Comparison of ENCODE assay signal across 9 cellular contexts in the genomic region with DNA sequence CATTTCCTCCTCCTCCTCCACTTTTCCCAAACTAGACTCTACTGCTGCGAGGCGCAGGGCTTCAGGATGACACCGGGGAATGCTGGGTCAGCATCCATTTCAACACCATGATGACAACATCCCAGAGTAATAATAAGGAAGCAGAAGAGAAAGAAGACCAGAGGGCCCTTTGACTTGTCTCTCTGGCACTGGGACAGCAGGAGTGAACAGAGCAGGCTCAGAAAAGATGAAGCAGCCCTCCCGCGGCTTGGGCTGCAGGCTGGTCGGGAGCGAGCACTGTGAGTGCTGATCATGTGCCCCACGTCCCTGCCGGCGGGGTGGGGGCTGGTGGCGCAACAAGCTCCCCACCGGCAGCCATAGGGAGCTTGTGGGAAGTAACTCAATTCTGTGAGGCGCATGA. TPM values are rescaled to one million over a fixed set of nuclear protein-coding genes. Genes with fewer than 3 reads are reported as not detected.
A peak's percentile ranks its signal among the peaks of the same experiment; 100 is the strongest.
DNase-seq lines count a peak whose midpoint lies in the region; ATAC-seq and TF ChIP-seq lines count a peak whose summit lies in the region.
"Had no signal": no experiment of that assay in that cellular context is flagged by ENCODE, and none has a peak within 500 bp of the region (broad histone marks: within the 10 kb centered on the region; RNA-seq: fewer than 3 reads in every experiment).

No MANE protein-coding gene starts in this region.

- H3K27me3 ChIP-seq in suprapubic skin, result no peaks in the 10 kb centered on the region
- H3K27me3 ChIP-seq: SJSA1 had no signal

- TF ChIP-seq CTCF in lower leg skin (IDR thresholded peaks at IDR 0.05) (no peak), suprapubic skin (IDR thresholded peaks at IDR 0.05) (no peak)

- no peaks in the 10 kb centered on the region for H3K9me3 ChIP-seq in suprapubic skin
- H3K9me3 ChIP-seq: SJSA1 had no signal

- 49 to 66% methylated on average over 13 of the region's 13 CpGs for WGBS in lower leg skin, 2 donors
- 37% methylated on average over 13 of the region's 13 CpGs for WGBS in suprapubic skin

- H3K27ac ChIP-seq in cingulate gyrus (ENCODE audit: low read depth, low read length) (peak overlapping the region; percentile 89), suprapubic skin (peak overlapping the region; percentile 16)
- H3K27ac ChIP-seq: SJSA1 had no signal

- ATAC-seq in GM21367 (IDR thresholded peaks at IDR 0.05; ENCODE audit: unreplicated experiment) (no peak), SK-N-SH treated with all-trans-retinoic acid at 6 μM for 48 hours (no peak), GM21786 (IDR thresholded peaks at IDR 0.05; ENCODE audit: unreplicated experiment) (no peak)

- peaks cover 39% of the 10 kb centered on the region for H3K4me1 ChIP-seq in suprapubic skin

- intact Hi-C loops in lower leg skin (cut with DNase I; ENCODE audit: low total_unique reads), result no loop called here

- DNase-seq in SK-MEL-5 (ENCODE audit: low read depth, low spot score) (peak; percentile 49), lower leg skin (ENCODE audit: low spot score in 2 of 2) (peak; percentile 65 to 90), suprapubic skin (ENCODE audit: low spot score in 2 of 2) (peak in 1 of 2 donors; percentile 84)
- DNase-seq: stimulated activated CD4-positive, alpha-beta T cell treated with anti-CD3 and anti-CD28 coated beads, Interleukin-2, amount 100 ng/mL, for 48 hours had no signal

- H3K36me3 ChIP-seq in suprapubic skin, result peaks cover 10% of the 10 kb centered on the region

- H3K4me3 ChIP-seq in lower leg skin (ENCODE audit: low read depth, poor library complexity, severe bottlenecking), result no peak overlapping the region
- H3K4me3 ChIP-seq in suprapubic skin, result no peak overlapping the region
- H3K4me3 ChIP-seq: SJSA1 had no signal

- TF ChIP-seq EP300 in suprapubic skin (IDR thresholded peaks at IDR 0.05), result no peak

- in situ Hi-C loops in SK-MEL-5 (cut with HindIII; ENCODE audit: low pct_unique_long_range_greater_than_20kb, low sequenced_read_pairs), result no loop called here

- TF ChIP-seq POLR2A in lower leg skin (IDR thresholded peaks at IDR 0.05) (no peak), suprapubic skin (IDR thresholded peaks at IDR 0.05) (no peak)

TF ChIP-seq in SK-N-SH treated with all-trans-retinoic acid at 6 μM for 48 hours, 23 proteins besides CTCF, POLR2A, EP300 and RAD21:
- TF ChIP-seq, protein P1, sequence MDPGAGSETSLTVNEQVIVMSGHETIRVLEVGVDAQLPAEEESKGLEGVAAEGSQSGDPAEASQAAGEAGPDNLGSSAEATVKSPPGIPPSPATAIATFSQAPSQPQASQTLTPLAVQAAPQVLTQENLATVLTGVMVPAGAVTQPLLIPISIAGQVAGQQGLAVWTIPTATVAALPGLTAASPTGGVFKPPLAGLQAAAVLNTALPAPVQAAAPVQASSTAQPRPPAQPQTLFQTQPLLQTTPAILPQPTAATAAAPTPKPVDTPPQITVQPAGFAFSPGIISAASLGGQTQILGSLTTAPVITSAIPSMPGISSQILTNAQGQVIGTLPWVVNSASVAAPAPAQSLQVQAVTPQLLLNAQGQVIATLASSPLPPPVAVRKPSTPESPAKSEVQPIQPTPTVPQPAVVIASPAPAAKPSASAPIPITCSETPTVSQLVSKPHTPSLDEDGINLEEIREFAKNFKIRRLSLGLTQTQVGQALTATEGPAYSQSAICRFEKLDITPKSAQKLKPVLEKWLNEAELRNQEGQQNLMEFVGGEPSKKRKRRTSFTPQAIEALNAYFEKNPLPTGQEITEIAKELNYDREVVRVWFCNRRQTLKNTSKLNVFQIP (CRISPR knock-in tag; IDR thresholded peaks at IDR 0.05; ENCODE audit: borderline replicate concordance, low read depth), result no peak
- no peak for TF ChIP-seq ZNF565 (CRISPR knock-in tag; conservative IDR thresholded peaks at IDR 0.05; ENCODE audit: low read depth)
- no peak for TF ChIP-seq BACH2 (CRISPR knock-in tag; IDR thresholded peaks at IDR 0.05; ENCODE audit: borderline replicate concordance)
- no peak for TF ChIP-seq ZNF70 (CRISPR knock-in tag; IDR thresholded peaks at IDR 0.05)
- TF ChIP-seq, protein P2, sequence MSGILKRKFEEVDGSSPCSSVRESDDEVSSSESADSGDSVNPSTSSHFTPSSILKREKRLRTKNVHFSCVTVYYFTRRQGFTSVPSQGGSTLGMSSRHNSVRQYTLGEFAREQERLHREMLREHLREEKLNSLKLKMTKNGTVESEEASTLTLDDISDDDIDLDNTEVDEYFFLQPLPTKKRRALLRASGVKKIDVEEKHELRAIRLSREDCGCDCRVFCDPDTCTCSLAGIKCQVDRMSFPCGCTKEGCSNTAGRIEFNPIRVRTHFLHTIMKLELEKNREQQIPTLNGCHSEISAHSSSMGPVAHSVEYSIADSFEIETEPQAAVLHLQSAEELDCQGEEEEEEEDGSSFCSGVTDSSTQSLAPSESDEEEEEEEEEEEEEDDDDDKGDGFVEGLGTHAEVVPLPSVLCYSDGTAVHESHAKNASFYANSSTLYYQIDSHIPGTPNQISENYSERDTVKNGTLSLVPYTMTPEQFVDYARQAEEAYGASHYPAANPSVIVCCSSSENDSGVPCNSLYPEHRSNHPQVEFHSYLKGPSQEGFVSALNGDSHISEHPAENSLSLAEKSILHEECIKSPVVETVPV (CRISPR knock-in tag; IDR thresholded peaks at IDR 0.05), result no peak

RNA-seq across cellular contexts. Expression of a gene that starts 30.5 kb away (rescaled TPM):
- total RNA-seq in SK-MEL-5 (2014; rRNA removed; shearing (Covaris generic)), result 26.7 and 35.7 TPM in 2 replicates
- 53.3 and 55.2 TPM in 2 replicates for polyA plus RNA-seq in SK-MEL-5 (2015; cell fraction: cytosol; rRNA removed)
- polyA plus RNA-seq in SK-MEL-5 (2015; cell fraction: nucleus; rRNA removed), result 25.3 and 31.6 TPM in 2 replicates
- total RNA-seq in lower leg skin, result 100 to 1,000 TPM in 1 of 4 donors, 10 to 100 TPM in 3; 57.2 to 116 (median 72.0) TPM
- 10 to 100 TPM; 55.6 to 85.0 (median 78.0) TPM for total RNA-seq in suprapubic skin

RNA-seq across cellular contexts. Expression of a gene that starts 33.4 kb away (rescaled TPM):
- total RNA-seq in SK-MEL-5 (2014; rRNA removed; shearing (Covaris generic)), result 3.4 and 3.7 TPM in 2 replicates
- 2.9 and 3.7 TPM in 2 replicates for polyA plus RNA-seq in SK-MEL-5 (2015; cell fraction: cytosol; rRNA removed)
- polyA plus RNA-seq in SK-MEL-5 (2015; cell fraction: nucleus; rRNA removed), result 20.9 and 28.3 TPM in 2 replicates
- total RNA-seq in lower leg skin (10 to 100 TPM in 3 of 4 donors, 1 to 10 TPM in 1; 3.5 to 14.5 (median 11.5) TPM), suprapubic skin (10 to 100 TPM in 2 of 4 donors, 1 to 10 TPM in 2; 7.2 to 36.5 (median 10.0) TPM)

RNA-seq across cellular contexts. Expression of a gene that starts 42.8 kb away (rescaled TPM):
- 6.0 and 6.6 TPM in 2 replicates for total RNA-seq in SK-MEL-5 (2014; rRNA removed; shearing (Covaris generic))
- polyA plus RNA-seq in SK-MEL-5 (2015; cell fraction: cytosol; rRNA removed), result 6.7 and 8.9 TPM in 2 replicates
- polyA plus RNA-seq in SK-MEL-5 (2015; cell fraction: nucleus; rRNA removed), result 14.0 and 20.4 TPM in 2 replicates
- total RNA-seq in lower leg skin (10 to 100 TPM; 10.2 to 15.2 (median 10.8) TPM), suprapubic skin (10 to 100 TPM in 2 of 4 donors, 1 to 10 TPM in 2; 7.4 to 15.4 (median 12.0) TPM)

RNA-seq across cellular contexts. Expression of a gene that starts 43.8 kb away (rescaled TPM):
- 171 and 176 TPM in 2 replicates for total RNA-seq in SK-MEL-5 (2014; rRNA removed; shearing (Covaris generic))
- 280 and 575 TPM in 2 replicates for polyA plus RNA-seq in SK-MEL-5 (2015; cell fraction: cytosol; rRNA removed)
- polyA plus RNA-seq in SK-MEL-5 (2015; cell fraction: nucleus; rRNA removed), result 76.9 and 95.5 TPM in 2 replicates
- total RNA-seq in lower leg skin (100 to 1,000 TPM; 123 to 215 (median 163) TPM), suprapubic skin (100 to 1,000 TPM in 3 of 4 donors, 10 to 100 TPM in 1; 80.9 to 245 (median 174) TPM)
